ENCODE assay signal across 9 cellular contexts in genomic region chr10:61250131-61250530, GRCh38.
"Had no signal": no experiment of that assay in that cellular context is flagged by ENCODE, and none has a peak within 500 bp of the region (broad histone marks: within the 10 kb centered on the region; RNA-seq: fewer than 3 reads in every experiment).

No MANE protein-coding gene starts in this region.

- H3K9me3 Mint-ChIP-seq: HFFc6 had no signal

- H3K4me3 ChIP-seq: GM23248, GM23338, HAP-1 had no signal

- H3K9me3 ChIP-seq: HAP-1 had no signal

- H3K4me1 ChIP-seq: HAP-1 had no signal

- ATAC-seq: GM23338, HCT116 had no signal

- H2AFZ ChIP-seq: GM23248, GM23338 had no signal

- H3K4me3 Mint-ChIP-seq: GM23338, H9, HFFc6 had no signal

- H3K27ac ChIP-seq: GM23248 had no signal

- H3K4me2 ChIP-seq: GM23338 had no signal

- H3K9ac ChIP-seq: GM23248 had no signal

- H3K27ac Mint-ChIP-seq: GM23338, H9, HFFc6 had no signal

- DNase-seq: GM23248, GOT3, H7, H9, HCEC 1CT, HFFc6 had no signal

- H3K36me3 ChIP-seq: HAP-1 had no signal

- H3K4me1 Mint-ChIP-seq: GM23338, H9 had no signal
